25 cellular contexts compared by ENCODE assay signal in the genomic region with DNA sequence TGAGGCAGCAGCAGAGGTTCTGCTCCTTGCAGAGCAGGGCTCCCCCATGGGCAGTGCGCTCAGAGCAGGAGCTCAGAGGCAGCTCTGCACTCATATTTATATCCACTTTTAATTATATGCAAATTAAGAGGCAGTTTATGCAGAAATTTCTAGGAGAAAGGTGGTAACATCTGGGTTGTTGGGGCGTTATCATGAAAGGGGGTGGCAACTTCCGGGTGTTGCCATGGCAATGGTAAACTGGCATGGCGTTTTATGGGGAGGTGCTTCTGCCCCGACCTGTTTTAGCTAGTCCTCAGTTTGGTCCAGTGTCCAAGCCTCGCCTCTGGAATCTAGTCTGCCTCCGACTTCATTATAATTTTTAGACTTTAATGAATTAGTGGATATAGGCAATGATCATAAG.
"Had no signal": no experiment of that assay in that cellular context is flagged by ENCODE, and none has a peak within 500 bp of the region (broad histone marks: within the 10 kb centered on the region; RNA-seq: fewer than 3 reads in every experiment).

No MANE protein-coding gene starts in this region.

- H3K4me2 ChIP-seq: smooth muscle cell had no signal

- H3K9ac ChIP-seq: parathyroid adenoma had no signal

- H3K9me3 Mint-ChIP-seq: effector memory CD8-positive, alpha-beta T cell had no signal

- H3K27ac Mint-ChIP-seq: effector memory CD8-positive, alpha-beta T cell; natural killer cell; progenitor cell of endocrine pancreas; stimulated activated effector memory CD8-positive, alpha-beta T cell treated with anti-CD3 and anti-CD28 coated beads, Interleukin-12 subunit alpha, Interleukin-12 subunit beta, amount 100 ng/mL, for 72 hours had no signal

- H3K27me3 Mint-ChIP-seq: progenitor cell of endocrine pancreas had no signal

- H3K4me1 ChIP-seq: gastrocnemius medialis, lower lobe of right lung, parathyroid adenoma, right atrium auricular region, stomach, tibial artery, upper lobe of left lung, uterus had no signal

- H3K27ac ChIP-seq: gastrocnemius medialis, lower lobe of right lung, parathyroid adenoma, right atrium auricular region, stomach, tibial artery, upper lobe of left lung, uterus had no signal

- H3K4me3 ChIP-seq: gastrocnemius medialis, lower lobe of right lung, right atrium auricular region, smooth muscle cell, stomach, tibial artery, upper lobe of left lung, uterus had no signal

- H3K36me3 Mint-ChIP-seq: natural killer cell; stimulated activated effector memory CD8-positive, alpha-beta T cell treated with anti-CD3 and anti-CD28 coated beads, Interleukin-12 subunit alpha, Interleukin-12 subunit beta, amount 100 ng/mL, for 72 hours had no signal

- H3K27me3 ChIP-seq: right atrium auricular region, tibial artery, upper lobe of left lung, uterus had no signal

- ATAC-seq: effector memory CD8-positive, alpha-beta T cell; gastrocnemius medialis; left ventricle myocardium superior; lower lobe of right lung; natural killer cell; sciatic nerve; stimulated activated effector memory CD8-positive, alpha-beta T cell treated with anti-CD3 and anti-CD28 coated beads, Interleukin-12 subunit alpha, Interleukin-12 subunit beta, amount 100 ng/mL, for 72 hours had no signal

- DNase-seq: cortex of kidney; effector memory CD8-positive, alpha-beta T cell; erythroblast; foreskin fibroblast; gastrocnemius medialis; head of caudate nucleus; left ventricle myocardium superior; lower lobe of right lung; natural killer cell; stimulated activated CD4-positive, alpha-beta T cell treated with anti-CD3 and anti-CD28 coated beads, Interleukin-12 subunit alpha, Interleukin-12 subunit beta, amount 100 ng/mL, for 4 hours; stimulated activated CD4-positive, alpha-beta T cell treated with anti-CD3 and anti-CD28 coated beads, Interleukin-1b, Interleukin-23, amount 100 ng/mL, for 48 hours; stimulated activated CD4-positive, alpha-beta T cell treated with anti-CD3 and anti-CD28 coated beads, Interleukin-4, amount 100 ng/mL, for 1 hour; stimulated activated naive CD4-positive, alpha-beta T cell treated with Interleukin-2 at 50 U/mL for 16 hours; stomach; tibial artery; upper lobe of left lung; uterus had no signal

- H3K79me2 ChIP-seq: parathyroid adenoma had no signal

- FAIRE-seq: endometrium, keratinocyte had no signal

- H3K4me3 Mint-ChIP-seq: effector memory CD8-positive, alpha-beta T cell; natural killer cell; stimulated activated effector memory CD8-positive, alpha-beta T cell treated with anti-CD3 and anti-CD28 coated beads, Interleukin-12 subunit alpha, Interleukin-12 subunit beta, amount 100 ng/mL, for 72 hours had no signal

- H3K36me3 ChIP-seq: gastrocnemius medialis, lower lobe of right lung, right atrium auricular region, stomach, tibial artery, upper lobe of left lung, uterus had no signal

- H2AFZ ChIP-seq: parathyroid adenoma had no signal

- H3K4me1 Mint-ChIP-seq: natural killer cell; stimulated activated effector memory CD8-positive, alpha-beta T cell treated with anti-CD3 and anti-CD28 coated beads, Interleukin-12 subunit alpha, Interleukin-12 subunit beta, amount 100 ng/mL, for 72 hours had no signal

- H3K9me3 ChIP-seq: uterus had no signal
